In genomic region chr3:43155464-43156121, GRCh38 we compare ENCODE assay signal across 8 cellular contexts. TPM values are rescaled to one million over a fixed set of nuclear protein-coding genes. Genes with fewer than 3 reads are reported as not detected.
A peak's percentile ranks its signal among the peaks of the same experiment; 100 is the strongest.
DNase-seq lines count a peak whose midpoint lies in the region; ATAC-seq and TF ChIP-seq lines count a peak whose summit lies in the region.

No MANE protein-coding gene starts in this region.

- H3K36me3 Mint-ChIP-seq in CD8-positive, alpha-beta T cell = no peaks in the 10 kb centered on the region

- in situ Hi-C loops in transverse colon (cut with MboI; ENCODE audit: low pct_ligation_motif_present in 1 of 4, low pct_unique_long_range_greater_than_20kb in 1 of 4, low sequenced_read_pairs in 3 of 4) = loop anchor here in 3 of 4 donors (10.0 to 25.0 kb wide), 2 partner anchors 191 to 357 kb away; no protein-coding TSS in a partner anchor
- in situ Hi-C loops in GM13977 (cut with MboI; ENCODE audit: low pct_unique_long_range_greater_than_20kb, low sequenced_read_pairs, unreplicated experiment) = no loop called here

- no peaks in the 10 kb centered on the region for H3K36me3 ChIP-seq in CD8-positive, alpha-beta T cell (ENCODE audit: insufficient read depth, low read length)
- H3K36me3 ChIP-seq in breast epithelium (no peaks in the 10 kb centered on the region), transverse colon (no peaks in the 10 kb centered on the region)

- intact Hi-C loops in CD8-positive, alpha-beta T cell (cut with DNase I, micrococcal nuclease) = no loop called here
- intact Hi-C loops in breast epithelium (cut with DNase I; ENCODE audit: low total_unique reads) = no loop called here
- intact Hi-C loops in left colon (cut with DNase I, micrococcal nuclease) = loop anchor here in 1 of 2 donors (5.0 kb wide), 1 partner anchor 193 kb away; no protein-coding TSS in a partner anchor
- intact Hi-C loops in transverse colon (cut with DNase I; ENCODE audit: low total_unique reads) = loop anchor here (2.0 kb wide), 1 partner anchor 195 kb away; no protein-coding TSS in a partner anchor

- no peak for TF ChIP-seq EP300 in transverse colon (IDR thresholded peaks at IDR 0.05; ENCODE audit: low read depth)

- WGBS in transverse colon (ENCODE audit: low coverage in 1 of 2), 2 donors = 45% methylated on average over 11 of the region's 11 CpGs; no CpG with 5 or more reads in 1 of the 2 donors

- TF ChIP-seq CTCF in CD8-positive, alpha-beta T cell (IDR thresholded peaks at IDR 0.05) = no peak
- peak; percentile 42 to 73 (median 58) for TF ChIP-seq CTCF in breast epithelium (IDR thresholded peaks at IDR 0.05)
- peak; percentile 48 to 72 (median 55) for TF ChIP-seq CTCF in transverse colon (IDR thresholded peaks at IDR 0.05)
- TF ChIP-seq CTCF in GM13977 (IDR thresholded peaks at IDR 0.05; ENCODE audit: extremely low read depth, insufficient read depth, missing control alignments) = no peak

- H3K4me3 ChIP-seq in CD8-positive, alpha-beta T cell (ENCODE audit: low read depth, low read length) = no peak overlapping the region
- H3K4me3 ChIP-seq in breast epithelium = no peak overlapping the region
- H3K4me3 ChIP-seq in transverse colon = no peak overlapping the region

- no peak overlapping the region for H3K27ac ChIP-seq in CD8-positive, alpha-beta T cell (ENCODE audit: low read depth, low read length)
- H3K27ac ChIP-seq in breast epithelium (no peak overlapping the region), transverse colon (no peak overlapping the region)

- TF ChIP-seq POLR2A in breast epithelium (IDR thresholded peaks at IDR 0.05) (no peak), transverse colon (IDR thresholded peaks at IDR 0.05) (no peak)

- CTCF ChIA-PET in CD8-positive, alpha-beta T cell (lab: Charles Lee) = interaction anchor here (0.9 to 3.2 kb wide), 6 partner anchors 10 to 389 kb away, joined by 3 to 28 read pairs (median 6); no protein-coding TSS in a partner anchor

- peak overlapping the region; percentile 0 for H3K4me3 Mint-ChIP-seq in CD8-positive, alpha-beta T cell

- no peak for DNase-seq in CD8-positive, alpha-beta T cell
- peak; percentile 26 for DNase-seq in MV-4-11 (lab: John Stamatoyannopoulos, UW)
- DNase-seq in breast epithelium (ENCODE audit: low spot score in 2 of 2) = peak in 1 of 2 donors; percentile 27
- peak; percentile 39 to 52 for DNase-seq in left colon
- peak; percentile 49 for DNase-seq in transverse colon
- no peak for DNase-seq in GM13977 (ENCODE audit: low spot score)
- no peak for DNase-seq in GDM1 (lab: John Stamatoyannopoulos, UW)

- no peaks in the 10 kb centered on the region for H3K9me3 Mint-ChIP-seq in CD8-positive, alpha-beta T cell

- POLR2A ChIA-PET in CD8-positive, alpha-beta T cell (lab: Charles Lee) = no interaction called here

- H3K27me3 ChIP-seq in CD8-positive, alpha-beta T cell (ENCODE audit: insufficient read depth, low read length) = no peaks in the 10 kb centered on the region
- H3K27me3 ChIP-seq in breast epithelium = peaks cover 0 to 6% of the 10 kb centered on the region in 2 donors
- H3K27me3 ChIP-seq in transverse colon = peaks cover 15% of the 10 kb centered on the region

- ATAC-seq in CD8-positive, alpha-beta T cell = no peak
- ATAC-seq in left colon = peak; percentile 94
- no peak for ATAC-seq in HG03460 (IDR thresholded peaks at IDR 0.05; ENCODE audit: unreplicated experiment)

- H3K27me3 Mint-ChIP-seq in CD8-positive, alpha-beta T cell (ENCODE audit: low read depth) = peaks cover 2% of the 10 kb centered on the region

- no peaks in the 10 kb centered on the region for H3K9me3 ChIP-seq in CD8-positive, alpha-beta T cell (ENCODE audit: low read length)
- H3K9me3 ChIP-seq in breast epithelium (no peaks in the 10 kb centered on the region), transverse colon (no peaks in the 10 kb centered on the region)

- H3K27ac Mint-ChIP-seq in CD8-positive, alpha-beta T cell = peak overlapping the region; percentile 83

- H3K4me1 ChIP-seq in CD8-positive, alpha-beta T cell (ENCODE audit: insufficient read depth, low read length) = peaks cover 15% of the 10 kb centered on the region
- H3K4me1 ChIP-seq in breast epithelium = no peaks in the 10 kb centered on the region
- H3K4me1 ChIP-seq in transverse colon = peaks cover 0 to 5% (median 2%) of the 10 kb centered on the region in 4 donors

- peaks cover 36% of the 10 kb centered on the region for H3K4me1 Mint-ChIP-seq in CD8-positive, alpha-beta T cell (ENCODE audit: low read depth)

RNA-seq across cellular contexts. Expression of gene POMGNT2, which starts 49.7 kb away (rescaled TPM):
- 10 to 100 TPM in 1 of 2 experiments, 1 to 10 TPM in 1; 9.8 to 11.0 TPM for total RNA-seq in CD8-positive, alpha-beta T cell
- total RNA-seq in breast epithelium = 10 to 100 TPM; 14.6 to 19.0 (median 18.4) TPM
- 1 to 10 TPM; 3.7 to 5.1 TPM for total RNA-seq in left colon
- 1 to 10 TPM; 3.2 to 7.8 (median 5.9) TPM for total RNA-seq in transverse colon

Comparison
In these comparisons a context has a peak if more than half of its experiments do, and no peak if none do; other contexts are left out.
1. DNase-seq: peak in MV-4-11 (single experiment), left colon (2 of 2) and transverse colon (single experiment); none in CD8-positive, alpha-beta T cell (0 of 7), GM13977 (single experiment) and GDM1 (single experiment).
2. CTCF ChIP-seq: peak in breast epithelium (3 of 3) and transverse colon (5 of 5); none in CD8-positive, alpha-beta T cell (single experiment) and GM13977 (single experiment).